ENCODE assay signal across 8 cellular contexts in genomic region chr19:9675358-9675901, GRCh38. TPM values are rescaled to one million over a fixed set of nuclear protein-coding genes. Genes with fewer than 3 reads are reported as not detected.
DNase-seq lines count a peak whose midpoint lies in the region; ATAC-seq, FAIRE-seq and TF ChIP-seq lines count a peak whose summit lies in the region.
"Not testable (repeated sequence)": the region's sequence is repeated elsewhere in the genome, so short reads cannot be mapped to it uniquely, and the experiment has no call there.

No MANE protein-coding gene starts in this region.

- peak overlapping the region; percentile 55 to 84 (median 82) for H3K4me3 ChIP-seq in keratinocyte (ENCODE audit: control insufficient read depth in 2 of 3, extremely low read depth in 1 of 3, insufficient read depth in 2 of 3, low read depth in 1 of 3, low read length in 3 of 3)
- H3K4me3 ChIP-seq in thyroid gland (replicated peaks in 1 of 3): peak overlapping the region; percentile 48 to 77 (median 71)

- not testable (repeated sequence) for DNase-seq in Calu3; RWPE1 (ENCODE audit: low spot score); endothelial cell (ENCODE audit: low spot score); keratinocyte (ENCODE audit: low read depth, low spot score); omental fat pad (ENCODE audit: low spot score)
- DNase-seq in thyroid gland: peak in 1 of 2 donors; percentile 82

- intact Hi-C loops in Calu3 (cut with micrococcal nuclease; ENCODE audit: unreplicated experiment); thyroid gland (cut with DNase I): not testable (repeated sequence)

- dilution Hi-C loops in keratinocyte (cut with MboI; ENCODE audit: extremely low pct_ligation_motif_present, low sequenced_read_pairs): not testable (repeated sequence)

- peak overlapping the region; percentile 74 for H3K4me2 ChIP-seq in keratinocyte (ENCODE audit: control insufficient read depth, extremely low read depth, insufficient read depth, low read depth, low read length)

- H3K27ac ChIP-seq in RWPE1: peak overlapping the region; percentile 96
- H3K27ac ChIP-seq in keratinocyte (ENCODE audit: control insufficient read depth, insufficient read depth, low read length): peak overlapping the region; percentile 94
- peak overlapping the region; percentile 77 to 97 (median 84) for H3K27ac ChIP-seq in thyroid gland

- peak overlapping the region; percentile 93 for H2AFZ ChIP-seq in keratinocyte (ENCODE audit: control insufficient read depth, low read length)

- 54 to 59% methylated on average over 20 of the region's 20 CpGs for whole genome bisulfite sequencing in thyroid gland, 2 donors

- not testable (repeated sequence) for H3K4me1 Mint-ChIP-seq in Calu3 (ENCODE audit: low read depth, unreplicated experiment)
- peaks cover 24% of the 10 kb centered on the region for H3K4me1 Mint-ChIP-seq in activated naive CD8-positive, alpha-beta T cell (ENCODE audit: low read depth)
- H3K4me1 Mint-ChIP-seq in endothelial cell (ENCODE audit: unreplicated experiment): peaks cover 16% of the 10 kb centered on the region

- CTCF ChIA-PET in Calu3 (lab: Charles Lee): interaction anchor here (0.7 kb wide), 2 partner anchors 56 to 288 kb away, joined by 4 to 7 read pairs; no protein-coding TSS in a partner anchor
- CTCF ChIA-PET in RWPE1 (lab: Yijun Ruan, JAX): not testable (repeated sequence)

- peak overlapping the region; percentile 89 for H3K9ac ChIP-seq in keratinocyte (ENCODE audit: control insufficient read depth, extremely low read depth, insufficient read depth, low read length)

- peaks cover 16% of the 10 kb centered on the region for H3K9me3 ChIP-seq in keratinocyte (ENCODE audit: control insufficient read depth, low read depth, low read length)
- not testable (repeated sequence) for H3K9me3 ChIP-seq in thyroid gland

- H3K79me2 ChIP-seq in keratinocyte (ENCODE audit: control insufficient read depth, insufficient read depth, low read length): peaks cover 35% of the 10 kb centered on the region

- TF ChIP-seq CTCF in Calu3 (IDR thresholded peaks at IDR 0.05; ENCODE audit: unreplicated experiment); RWPE1 (conservative IDR thresholded peaks at IDR 0.05; ENCODE audit: low read depth); endothelial cell (IDR thresholded peaks at IDR 0.05; ENCODE audit: unreplicated experiment); keratinocyte (optimal IDR thresholded peaks at IDR 0.05 in 1 of 3, IDR thresholded peaks at IDR 0.05 in 1 of 3, conservative IDR thresholded peaks at IDR 0.05 in 1 of 3; ENCODE audit: extremely low read depth in 1 of 3, insufficient read depth in 2 of 3, low read length in 3 of 3); omental fat pad (IDR thresholded peaks at IDR 0.05); thyroid gland (IDR thresholded peaks at IDR 0.05): not testable (repeated sequence)

- peaks cover 39% of the 10 kb centered on the region for H3K36me3 Mint-ChIP-seq in Calu3 (ENCODE audit: insufficient read depth, unreplicated experiment)
- peaks cover 27% of the 10 kb centered on the region for H3K36me3 Mint-ChIP-seq in activated naive CD8-positive, alpha-beta T cell
- peaks cover 27% of the 10 kb centered on the region for H3K36me3 Mint-ChIP-seq in endothelial cell (ENCODE audit: low read depth, unreplicated experiment)

- not testable (repeated sequence) for H3K4me1 ChIP-seq in keratinocyte (ENCODE audit: control insufficient read depth, extremely low read depth, insufficient read depth, low read length); thyroid gland

- H3K27me3 Mint-ChIP-seq in Calu3 (ENCODE audit: unreplicated experiment); activated naive CD8-positive, alpha-beta T cell: not testable (repeated sequence)
- H3K27me3 Mint-ChIP-seq in endothelial cell (ENCODE audit: unreplicated experiment): peaks cover 15% of the 10 kb centered on the region

- TF ChIP-seq POLR2A in thyroid gland (IDR thresholded peaks at IDR 0.05): not testable (repeated sequence)

- POLR2A ChIA-PET in RWPE1 (lab: Yijun Ruan, JAX; ENCODE audit: low non-redundant PET): interaction anchor here (0.7 kb wide), 2 partner anchors 89 to 101 kb away, joined by 4 to 6 read pairs; no protein-coding TSS in a partner anchor

- not testable (repeated sequence) for H4K20me1 ChIP-seq in keratinocyte (ENCODE audit: control insufficient read depth, extremely low read depth, insufficient read depth, low read length)

- H3K4me3 Mint-ChIP-seq in Calu3 (ENCODE audit: low read depth, unreplicated experiment) (peak overlapping the region; percentile 90), endothelial cell (ENCODE audit: unreplicated experiment) (peak overlapping the region; percentile 95)
- H3K4me3 Mint-ChIP-seq in activated naive CD8-positive, alpha-beta T cell: peak overlapping the region; percentile 94

- peaks cover 3 to 13% of the 10 kb centered on the region in 2 experiments for H3K36me3 ChIP-seq in keratinocyte (ENCODE audit: control insufficient read depth in 2 of 2, extremely low read depth in 1 of 2, insufficient read depth in 2 of 2, low read length in 2 of 2)
- not testable (repeated sequence) for H3K36me3 ChIP-seq in thyroid gland

- not testable (repeated sequence) for H3K27me3 ChIP-seq in keratinocyte (ENCODE audit: control insufficient read depth, extremely low read depth, insufficient read depth, low read length); thyroid gland

- not testable (repeated sequence) for H3K9me1 ChIP-seq in keratinocyte (ENCODE audit: control insufficient read depth, extremely low read depth, insufficient read depth, low read length)

- H3K9me3 Mint-ChIP-seq in Calu3 (ENCODE audit: low read depth, unreplicated experiment); endothelial cell (ENCODE audit: unreplicated experiment): not testable (repeated sequence)
- H3K9me3 Mint-ChIP-seq in activated naive CD8-positive, alpha-beta T cell (ENCODE audit: low read depth): peaks cover 15% of the 10 kb centered on the region

- ATAC-seq in HG03342 (IDR thresholded peaks at IDR 0.05; ENCODE audit: unreplicated experiment) (peak; percentile 46), omental fat pad (ENCODE audit: low FRiP score) (peak; percentile 94)

- peak overlapping the region; percentile 100 for H3K27ac Mint-ChIP-seq in Calu3 (ENCODE audit: unreplicated experiment)
- peak overlapping the region; percentile 97 for H3K27ac Mint-ChIP-seq in activated naive CD8-positive, alpha-beta T cell
- H3K27ac Mint-ChIP-seq in endothelial cell (ENCODE audit: unreplicated experiment): peak overlapping the region; percentile 99

- FAIRE-seq in keratinocyte (lab: Jason Lieb, UNC): not testable (repeated sequence)

- BruUV-seq in Calu3 (replicated peaks; lab: Mats Ljungman, UMichigan): TSS peak; percentile 74

RNA-seq across cellular contexts. Expression of gene ZNF562, which starts 0.5 kb away (rescaled TPM):
- total RNA-seq in Calu3 (2022) (31.8 and 35.2 TPM in 2 replicates), endothelial cell (ENCODE audit: unreplicated experiment) (38.2 TPM), omental fat pad (10 to 100 TPM; 19.5 to 40.4 (median 23.4) TPM), thyroid gland (10 to 100 TPM; 27.6 to 38.7 (median 29.8) TPM)
- polyA plus RNA-seq in keratinocyte: 13.3 to 21.1 TPM (median 18.6 TPM) in 3 replicates
- 10.0 TPM for polyA plus RNA-seq in keratinocyte (2011; ENCODE audit: low read depth)
- 5.9 and 14.9 TPM in 2 replicates for polyA plus RNA-seq in keratinocyte (2011; cell fraction: cytosol; rRNA removed)
- 23.2 and 26.7 TPM in 2 replicates for polyA plus RNA-seq in keratinocyte (2011; cell fraction: nucleus; rRNA removed)
- polyA plus RNA-seq in keratinocyte (2012; ENCODE audit: low replicate concordance): 12.4 and 17.8 TPM in 2 replicates
- polyA minus RNA-seq in keratinocyte: 28.4 to 65.9 TPM (median 52.1 TPM) in 3 replicates
- polyA minus RNA-seq in keratinocyte (2011; cell fraction: cytosol; rRNA and poly(A)+ RNA removed): 35.1 TPM
- 40.9 and 69.0 TPM in 2 replicates for polyA minus RNA-seq in keratinocyte (2011; cell fraction: nucleus; rRNA and poly(A)+ RNA removed)

RNA-seq across cellular contexts. Expression of gene ZNF561, which starts 54.4 kb away (rescaled TPM):
- total RNA-seq in Calu3 (2022): 26.0 and 27.3 TPM in 2 replicates
- 62.5 TPM for total RNA-seq in endothelial cell (ENCODE audit: unreplicated experiment)
- 38.2 to 66.1 TPM (median 56.3 TPM) in 3 replicates for polyA plus RNA-seq in keratinocyte
- 30.4 TPM for polyA plus RNA-seq in keratinocyte (2011; ENCODE audit: low read depth)
- 24.4 and 42.9 TPM in 2 replicates for polyA plus RNA-seq in keratinocyte (2011; cell fraction: cytosol; rRNA removed)
- 64.1 and 82.1 TPM in 2 replicates for polyA plus RNA-seq in keratinocyte (2011; cell fraction: nucleus; rRNA removed)
- 34.8 and 43.7 TPM in 2 replicates for polyA plus RNA-seq in keratinocyte (2012; ENCODE audit: low replicate concordance)
- polyA minus RNA-seq in keratinocyte: 28.8 to 110 TPM (median 69.7 TPM) in 3 replicates
- polyA minus RNA-seq in keratinocyte (2011; cell fraction: cytosol; rRNA and poly(A)+ RNA removed): 41.8 TPM
- 49.3 and 66.9 TPM in 2 replicates for polyA minus RNA-seq in keratinocyte (2011; cell fraction: nucleus; rRNA and poly(A)+ RNA removed)
- total RNA-seq in omental fat pad: 10 to 100 TPM; 17.5 to 27.1 (median 26.2) TPM
- total RNA-seq in thyroid gland: 10 to 100 TPM; 35.3 to 40.7 (median 39.3) TPM
